28 cellular contexts compared by ENCODE assay signal in the genomic region with DNA sequence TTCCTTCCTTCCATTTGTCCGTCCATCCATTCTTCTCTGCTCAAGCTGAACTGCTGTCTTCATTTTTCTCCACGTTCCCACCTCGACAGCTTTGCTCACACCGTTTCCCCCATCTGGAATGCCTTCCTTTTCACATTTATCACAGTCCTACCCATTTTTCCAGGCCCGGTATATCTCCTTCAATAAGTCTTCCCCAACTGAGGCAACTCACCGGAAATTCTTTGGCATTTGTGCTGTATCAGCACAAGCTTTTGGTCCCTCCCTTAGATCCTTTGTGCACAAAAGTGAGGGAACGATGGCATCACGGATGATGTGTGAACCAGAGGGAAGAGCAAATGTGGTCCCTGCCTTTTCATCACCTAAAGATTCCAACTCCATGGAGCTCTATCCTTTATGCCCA. TPM values are rescaled to one million over a fixed set of nuclear protein-coding genes. Genes with fewer than 3 reads are reported as not detected.
"Had no signal": no experiment of that assay in that cellular context is flagged by ENCODE, and none has a peak within 500 bp of the region (broad histone marks: within the 10 kb centered on the region; RNA-seq: fewer than 3 reads in every experiment).

No MANE protein-coding gene starts in this region.

- H3K27me3 Mint-ChIP-seq: naive thymus-derived CD8-positive, alpha-beta T cell; stimulated activated naive CD8-positive, alpha-beta T cell treated with anti-CD3 and anti-CD28 coated beads, Interleukin-15, Interleukin-2, amounts not matched to agents 100 ng/mL and 50 ng/mL, for 24 hours had no signal

- H3K9me3 ChIP-seq: left lung, lower lobe of right lung, pancreas, prostate gland, suprapubic skin, thoracic aorta, tibial artery, upper lobe of right lung had no signal

- H3K4me1 Mint-ChIP-seq: immature natural killer cell, neural crest cell had no signal

- H3K27ac ChIP-seq: left lung, lower lobe of right lung, pancreas, prostate gland, suprapubic skin, thoracic aorta, tibial artery, upper lobe of right lung had no signal

- H3K4me1 ChIP-seq: left lung, lower lobe of right lung, pancreas, prostate gland, suprapubic skin, tibial artery, upper lobe of right lung had no signal

- H3K27ac Mint-ChIP-seq: immature natural killer cell; naive thymus-derived CD8-positive, alpha-beta T cell; nephron; stimulated activated naive CD8-positive, alpha-beta T cell treated with anti-CD3 and anti-CD28 coated beads, Interleukin-15, Interleukin-2, amounts not matched to agents 100 ng/mL and 50 ng/mL, for 24 hours had no signal

- DNase-seq: hypothalamus; immature natural killer cell; kidney; left colon; left lung; lower lobe of right lung; mammary epithelial cell; mesenchymal stem cell; naive thymus-derived CD8-positive, alpha-beta T cell; nucleus accumbens; pancreas; posterior cingulate gyrus; retina; right cardiac atrium; stimulated activated CD4-positive, alpha-beta T cell treated with anti-CD3 and anti-CD28 coated beads, Interleukin-1b, Interleukin-23, amount 100 ng/mL, for 48 hours; stimulated activated CD4-positive, alpha-beta T cell treated with anti-CD3 and anti-CD28 coated beads, Interleukin-2, amount 100 ng/mL, for 48 hours; stimulated activated naive CD4-positive, alpha-beta T cell; tibial artery; trophoblast cell; upper lobe of right lung had no signal

- H3K27me3 ChIP-seq: left lung, upper lobe of right lung had no signal

- ATAC-seq: left colon; left lung; lower lobe of right lung; naive thymus-derived CD8-positive, alpha-beta T cell; pancreas; right cardiac atrium; upper lobe of right lung had no signal

- H3K9me3 Mint-ChIP-seq: immature natural killer cell; naive thymus-derived CD8-positive, alpha-beta T cell; nephron; neural crest cell; stimulated activated naive CD8-positive, alpha-beta T cell treated with anti-CD3 and anti-CD28 coated beads, Interleukin-15, Interleukin-2, amounts not matched to agents 100 ng/mL and 50 ng/mL, for 24 hours had no signal

- H3K36me3 ChIP-seq: pancreas, prostate gland, suprapubic skin, thoracic aorta, tibial artery, upper lobe of right lung had no signal

- H3K4me3 Mint-ChIP-seq: immature natural killer cell; nephron; neural crest cell; stimulated activated naive CD8-positive, alpha-beta T cell treated with anti-CD3 and anti-CD28 coated beads, Interleukin-15, Interleukin-2, amounts not matched to agents 100 ng/mL and 50 ng/mL, for 24 hours had no signal

- H3K4me3 ChIP-seq: left lung, lower lobe of right lung, pancreas, prostate gland, smooth muscle cell, suprapubic skin, thoracic aorta, tibial artery, upper lobe of right lung had no signal

RNA-seq across cellular contexts. Expression of gene INSYN2B, which starts 45.6 kb away (rescaled TPM):
- total RNA-seq: lower lobe of right lung; naive thymus-derived CD8-positive, alpha-beta T cell; pancreas; skeletal muscle tissue had no signal
